8 cellular contexts compared by ENCODE assay signal in the genomic region with DNA sequence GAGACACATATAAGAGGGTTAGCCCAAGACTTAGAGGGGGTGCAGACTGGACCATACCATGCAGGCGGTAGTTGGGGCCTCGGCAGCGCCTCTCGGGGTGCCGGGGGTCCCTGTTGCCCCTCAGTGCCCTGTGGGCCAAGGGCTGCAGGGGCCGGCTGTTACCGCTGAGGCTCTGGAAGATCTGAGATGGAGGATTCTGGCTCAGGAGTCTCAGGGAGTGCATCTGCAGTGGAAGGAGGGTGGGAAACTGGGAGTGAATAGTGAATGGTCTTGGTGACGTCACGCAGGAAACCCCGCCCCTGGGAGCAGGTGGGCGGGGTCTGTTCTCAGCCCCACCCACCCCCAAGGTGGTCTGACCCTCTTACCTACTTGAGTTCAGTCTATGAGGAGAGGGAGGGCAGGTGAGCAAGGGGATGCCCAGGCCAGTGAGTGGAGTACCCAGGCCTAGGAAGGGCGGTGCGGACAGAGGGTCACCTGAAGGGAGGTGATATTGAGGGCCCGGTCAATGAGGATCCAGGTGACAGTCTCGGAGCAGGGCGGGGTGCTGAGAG. TPM values are rescaled to one million over a fixed set of nuclear protein-coding genes. Genes with fewer than 3 reads are reported as not detected.
DNase-seq lines count a peak whose midpoint lies in the region; ATAC-seq and TF ChIP-seq lines count a peak whose summit lies in the region.

No MANE protein-coding gene starts in this region.

- no peaks in the 10 kb centered on the region for H4K20me1 ChIP-seq in SK-N-SH (ENCODE audit: insufficient read depth)

- no peaks in the 10 kb centered on the region for H3K9me2 ChIP-seq in SK-N-SH

- no peaks in the 10 kb centered on the region for H3K9me3 ChIP-seq in SK-N-SH
- H3K9me3 ChIP-seq in testis: no peaks in the 10 kb centered on the region

- no peak for ATAC-seq in SK-N-SH treated with all-trans-retinoic acid at 6 μM for 48 hours
- ATAC-seq in left lobe of liver: no peak
- ATAC-seq in HG03159 (IDR thresholded peaks at IDR 0.05; ENCODE audit: unreplicated experiment): no peak

- TF ChIP-seq CTCF in SK-N-SH (IDR thresholded peaks at IDR 0.05) (no peak), testis (IDR thresholded peaks at IDR 0.05) (no peak), GM13976 (IDR thresholded peaks at IDR 0.05; ENCODE audit: borderline replicate concordance, control extremely low read depth, extremely low read depth, insufficient read depth, missing control alignments) (no peak)

- DNase-seq in SK-N-SH (peak; percentile 69), left lobe of liver (ENCODE audit: low spot score) (peak; percentile 57), testis (no peak), GM13976 (ENCODE audit: low spot score) (no peak), NCI-H187 treated with DMSO at 0.1 percent for 48 hours (lab: John Stamatoyannopoulos, UW) (no peak)
- no peak for DNase-seq in activated T-helper 1 cell treated with anti-CD3 and anti-CD28 coated beads, Interleukin-12 subunit alpha, Interleukin-12 subunit beta, Interleukin-2, Interleukin-4 antibody, amounts not matched to agents 30 ng/mL and 10 ng/mL and 1 ng/mL, durations not matched to agents 14 hours and 24 hours and 36 hours (ENCODE audit: low spot score)

- intact Hi-C loops in activated T-helper 1 cell treated with anti-CD3 and anti-CD28 coated beads, Interleukin-12 subunit alpha, Interleukin-12 subunit beta, Interleukin-2, Interleukin-4 antibody, amounts not matched to agents 30 ng/mL and 10 ng/mL and 1 ng/mL, durations not matched to agents 14 hours and 24 hours and 36 hours (cut with micrococcal nuclease): loop anchor here (1.0 to 10.0 kb wide), 4 partner anchors 7 to 476 kb away; a partner anchor contains a TSS
- intact Hi-C loops in testis (cut with DNase I; ENCODE audit: low total_unique reads): no loop called here

- WGBS in SK-N-SH (ENCODE audit: low lambda C conversion rate): 87% methylated on average over 16 of the region's 16 CpGs
- WGBS in testis, 2 donors: 60 to 65% methylated on average over 16 of the region's 16 CpGs

- H3K79me2 ChIP-seq in SK-N-SH (ENCODE audit: insufficient read depth): no peaks in the 10 kb centered on the region

- no peak overlapping the region for H2AFZ ChIP-seq in SK-N-SH (ENCODE audit: low read depth)

- H3K27ac ChIP-seq in SK-N-SH (ENCODE audit: low read depth in 2 of 2, low read length in 1 of 2) (peak overlapping the region; percentile 62 to 99; a peak in 3 of 4 replicates), testis (peak overlapping the region; percentile 98 to 99)

- H3K9me3 Mint-ChIP-seq in activated T-helper 1 cell treated with anti-CD3 and anti-CD28 coated beads, Interleukin-12 subunit alpha, Interleukin-12 subunit beta, Interleukin-2, Interleukin-4 antibody, amounts not matched to agents 30 ng/mL and 10 ng/mL and 1 ng/mL, durations not matched to agents 14 hours and 24 hours and 36 hours: no peaks in the 10 kb centered on the region

- no peak for TF ChIP-seq POLR2A in testis (IDR thresholded peaks at IDR 0.05)

- no peak for TF ChIP-seq RAD21 in SK-N-SH (IDR thresholded peaks at IDR 0.05; ENCODE audit: low read length)

- H3K27me3 Mint-ChIP-seq in activated T-helper 1 cell treated with anti-CD3 and anti-CD28 coated beads, Interleukin-12 subunit alpha, Interleukin-12 subunit beta, Interleukin-2, Interleukin-4 antibody, amounts not matched to agents 30 ng/mL and 10 ng/mL and 1 ng/mL, durations not matched to agents 14 hours and 24 hours and 36 hours (ENCODE audit: insufficient read depth): peaks cover 6% of the 10 kb centered on the region

- peak overlapping the region; percentile 89 for H3K4me3 Mint-ChIP-seq in activated T-helper 1 cell treated with anti-CD3 and anti-CD28 coated beads, Interleukin-12 subunit alpha, Interleukin-12 subunit beta, Interleukin-2, Interleukin-4 antibody, amounts not matched to agents 30 ng/mL and 10 ng/mL and 1 ng/mL, durations not matched to agents 14 hours and 24 hours and 36 hours

- no peaks in the 10 kb centered on the region for H3K36me3 Mint-ChIP-seq in activated T-helper 1 cell treated with anti-CD3 and anti-CD28 coated beads, Interleukin-12 subunit alpha, Interleukin-12 subunit beta, Interleukin-2, Interleukin-4 antibody, amounts not matched to agents 30 ng/mL and 10 ng/mL and 1 ng/mL, durations not matched to agents 14 hours and 24 hours and 36 hours (ENCODE audit: low read depth)

- H3K9ac ChIP-seq in SK-N-SH: no peak overlapping the region

- POLR2A ChIA-PET in SK-N-SH (lab: Yijun Ruan, JAX): no interaction called here

- in situ Hi-C loops in GM13976 (cut with MboI; ENCODE audit: low sequenced_read_pairs, unreplicated experiment): no loop called here

- CTCF ChIA-PET in SK-N-SH (lab: Yijun Ruan, JAX): no interaction called here

- peaks cover 28% of the 10 kb centered on the region for H3F3A ChIP-seq in SK-N-SH (replicated peaks; ENCODE audit: insufficient read depth)

- H3K27me3 ChIP-seq in SK-N-SH (ENCODE audit: insufficient read depth) (no peaks in the 10 kb centered on the region), testis (no peaks in the 10 kb centered on the region)

- no peak overlapping the region; a peak in 1 of 4 replicates for H3K4me3 ChIP-seq in SK-N-SH (ENCODE audit: low read depth in 2 of 2, low read length in 1 of 2)
- peak overlapping the region in 1 of 2 donors; percentile 72 for H3K4me3 ChIP-seq in testis

- peaks cover 27% of the 10 kb centered on the region for H3K4me1 Mint-ChIP-seq in activated T-helper 1 cell treated with anti-CD3 and anti-CD28 coated beads, Interleukin-12 subunit alpha, Interleukin-12 subunit beta, Interleukin-2, Interleukin-4 antibody, amounts not matched to agents 30 ng/mL and 10 ng/mL and 1 ng/mL, durations not matched to agents 14 hours and 24 hours and 36 hours (ENCODE audit: low read depth)

- H3K4me1 ChIP-seq in SK-N-SH (ENCODE audit: control insufficient read depth in 1 of 2, insufficient read depth in 2 of 2, low read depth in 1 of 2, low read length in 1 of 2): peaks cover 17 to 28% of the 10 kb centered on the region in 2 experiments
- peaks cover 17% of the 10 kb centered on the region for H3K4me1 ChIP-seq in testis

- H3K36me3 ChIP-seq in SK-N-SH (replicated peaks in 1 of 2; ENCODE audit: control insufficient read depth in 1 of 2, insufficient read depth in 2 of 2, low read length in 1 of 2) (no peaks in the 10 kb centered on the region), testis (ENCODE audit: low read depth, missing control alignments) (no peaks in the 10 kb centered on the region)

- no peak for TF ChIP-seq EP300 in SK-N-SH (IDR thresholded peaks at IDR 0.05; ENCODE audit: borderline replicate concordance in 1 of 2, low read depth in 1 of 2, low read length in 1 of 2)

- peak overlapping the region; percentile 99 for H3K4me2 ChIP-seq in SK-N-SH

- H3K27ac Mint-ChIP-seq in activated T-helper 1 cell treated with anti-CD3 and anti-CD28 coated beads, Interleukin-12 subunit alpha, Interleukin-12 subunit beta, Interleukin-2, Interleukin-4 antibody, amounts not matched to agents 30 ng/mL and 10 ng/mL and 1 ng/mL, durations not matched to agents 14 hours and 24 hours and 36 hours: peak overlapping the region; percentile 100

RNA-seq across cellular contexts. Expression of a gene that starts 1.7 kb away (rescaled TPM):
- polyA plus RNA-seq in SK-N-SH (2012; rRNA removed): 7.8 and 12.6 TPM in 2 replicates
- polyA plus RNA-seq in SK-N-SH (2012; cell fraction: cytosol; rRNA removed): 7.3 and 10.3 TPM in 2 replicates
- polyA plus RNA-seq in SK-N-SH (2012; cell fraction: nucleus; rRNA removed): 8.6 and 13.4 TPM in 2 replicates
- 8.5 and 9.1 TPM in 2 replicates for total RNA-seq in activated T-helper 1 cell treated with anti-CD3 and anti-CD28 coated beads, Interleukin-12 subunit alpha, Interleukin-12 subunit beta, Interleukin-2, Interleukin-4 antibody, amounts not matched to agents 30 ng/mL and 10 ng/mL and 1 ng/mL, durations not matched to agents 14 hours and 24 hours and 36 hours
- 11.4 TPM for total RNA-seq in left lobe of liver
- total RNA-seq in testis: 10 to 100 TPM; 48.9 to 51.0 TPM
- 30.4 TPM for polyA plus RNA-seq in testis (ENCODE audit: insufficient read depth, low read depth, low replicate concordance)

RNA-seq across cellular contexts. Expression of a gene that starts 7.1 kb away (rescaled TPM):
- 13.1 and 13.5 TPM in 2 replicates for polyA plus RNA-seq in SK-N-SH (2012; rRNA removed)
- 12.8 and 15.5 TPM in 2 replicates for polyA plus RNA-seq in SK-N-SH (2012; cell fraction: cytosol; rRNA removed)
- polyA plus RNA-seq in SK-N-SH (2012; cell fraction: nucleus; rRNA removed): 10.4 and 10.7 TPM in 2 replicates
- 13.0 and 13.9 TPM in 2 replicates for total RNA-seq in activated T-helper 1 cell treated with anti-CD3 and anti-CD28 coated beads, Interleukin-12 subunit alpha, Interleukin-12 subunit beta, Interleukin-2, Interleukin-4 antibody, amounts not matched to agents 30 ng/mL and 10 ng/mL and 1 ng/mL, durations not matched to agents 14 hours and 24 hours and 36 hours
- 1.7 TPM for total RNA-seq in left lobe of liver
- total RNA-seq in testis: 1 to 10 TPM; 6.3 to 6.8 TPM
- polyA plus RNA-seq in testis (ENCODE audit: insufficient read depth, low read depth, low replicate concordance): 20.0 TPM

RNA-seq across cellular contexts. Expression of a gene that starts 19.6 kb away (rescaled TPM):
- polyA plus RNA-seq in SK-N-SH (2012; rRNA removed) (14.1 and 14.8 TPM in 2 replicates), testis (ENCODE audit: insufficient read depth, low read depth, low replicate concordance) (47.6 TPM)
- polyA plus RNA-seq in SK-N-SH (2012; cell fraction: cytosol; rRNA removed): 6.1 and 8.8 TPM in 2 replicates
- 42.4 and 44.9 TPM in 2 replicates for polyA plus RNA-seq in SK-N-SH (2012; cell fraction: nucleus; rRNA removed)
- total RNA-seq in activated T-helper 1 cell treated with anti-CD3 and anti-CD28 coated beads, Interleukin-12 subunit alpha, Interleukin-12 subunit beta, Interleukin-2, Interleukin-4 antibody, amounts not matched to agents 30 ng/mL and 10 ng/mL and 1 ng/mL, durations not matched to agents 14 hours and 24 hours and 36 hours: 40.8 and 44.1 TPM in 2 replicates
- total RNA-seq in left lobe of liver (41.6 TPM), testis (10 to 100 TPM; 31.2 to 43.1 TPM)

RNA-seq across cellular contexts. Expression of a gene that starts 19.9 kb away (rescaled TPM):
- 2,114 and 2,225 TPM in 2 replicates for polyA plus RNA-seq in SK-N-SH (2012; rRNA removed)
- polyA plus RNA-seq in SK-N-SH (2012; cell fraction: cytosol; rRNA removed): 1,690 and 2,536 TPM in 2 replicates
- polyA plus RNA-seq in SK-N-SH (2012; cell fraction: nucleus; rRNA removed): 725 and 988 TPM in 2 replicates
- 1,774 and 1,780 TPM in 2 replicates for total RNA-seq in activated T-helper 1 cell treated with anti-CD3 and anti-CD28 coated beads, Interleukin-12 subunit alpha, Interleukin-12 subunit beta, Interleukin-2, Interleukin-4 antibody, amounts not matched to agents 30 ng/mL and 10 ng/mL and 1 ng/mL, durations not matched to agents 14 hours and 24 hours and 36 hours
- 401 TPM for total RNA-seq in left lobe of liver
- total RNA-seq in testis: 1,000 to 10,000 TPM; 1,047 to 1,537 TPM
- polyA plus RNA-seq in testis (ENCODE audit: insufficient read depth, low read depth, low replicate concordance): 1,050 TPM

RNA-seq across cellular contexts. Expression of a gene that starts 24.0 kb away (rescaled TPM):
- polyA plus RNA-seq in SK-N-SH (2012; rRNA removed) (0.44 TPM in 1 of 2 replicates, not detected in the other), testis (ENCODE audit: insufficient read depth, low read depth, low replicate concordance) (2.2 TPM)
- 0.03 TPM in 1 of 2 replicates, not detected in the other for polyA plus RNA-seq in SK-N-SH (2012; cell fraction: cytosol; rRNA removed)
- polyA plus RNA-seq in SK-N-SH (2012; cell fraction: nucleus; rRNA removed): 0.13 and 0.17 TPM in 2 replicates
- total RNA-seq in activated T-helper 1 cell treated with anti-CD3 and anti-CD28 coated beads, Interleukin-12 subunit alpha, Interleukin-12 subunit beta, Interleukin-2, Interleukin-4 antibody, amounts not matched to agents 30 ng/mL and 10 ng/mL and 1 ng/mL, durations not matched to agents 14 hours and 24 hours and 36 hours: 7.3 TPM in 2 replicates
- total RNA-seq in left lobe of liver (0.18 TPM), testis (1 to 10 TPM in 1 of 2 donors, under 1 TPM in 1; 0.99 to 1.6 TPM)

Comparison
In these comparisons a context has a peak if more than half of its experiments do, and no peak if none do; other contexts are left out.
1. DNase-seq: peak in SK-N-SH (single experiment) and left lobe of liver (single experiment); none in activated T-helper 1 cell treated with anti-CD3 and anti-CD28 coated beads, Interleukin-12 subunit alpha, Interleukin-12 subunit beta, Interleukin-2, Interleukin-4 antibody, amounts not matched to agents 30 ng/mL and 10 ng/mL and 1 ng/mL, durations not matched to agents 14 hours and 24 hours and 36 hours (single experiment), testis (single experiment), GM13976 (single experiment) and NCI-H187 treated with DMSO at 0.1 percent for 48 hours (single experiment).